ENCODE assay signal across 9 cellular contexts in genomic region chr20:46399401-46399800, GRCh38. TPM values are rescaled to one million over a fixed set of nuclear protein-coding genes. Genes with fewer than 3 reads are reported as not detected.
DNase-seq lines count a peak whose midpoint lies in the region; ATAC-seq, FAIRE-seq and TF ChIP-seq lines count a peak whose summit lies in the region.
"Had no signal": no experiment of that assay in that cellular context is flagged by ENCODE, and none has a peak within 500 bp of the region (broad histone marks: within the 10 kb centered on the region; RNA-seq: fewer than 3 reads in every experiment).

No MANE protein-coding gene starts in this region.

- no peaks in the 10 kb centered on the region for H3K9me3 Mint-ChIP-seq in CD4-positive, CD25-positive, alpha-beta regulatory T cell

- peak overlapping the region; percentile 37 to 73 (median 51) for H3K4me3 Mint-ChIP-seq in CD4-positive, CD25-positive, alpha-beta regulatory T cell

- peaks cover 25% of the 10 kb centered on the region for H3K36me3 ChIP-seq in CD4-positive, CD25-positive, alpha-beta regulatory T cell (ENCODE audit: control insufficient read depth, insufficient read depth, low read length)
- H3K36me3 ChIP-seq in pancreas: no peaks in the 10 kb centered on the region

- FAIRE-seq in pancreas (lab: Jason Lieb, UNC): no peak

- peaks cover 34 to 72% (median 52%) of the 10 kb centered on the region in 4 donors for H3K4me1 Mint-ChIP-seq in CD4-positive, CD25-positive, alpha-beta regulatory T cell

- TF ChIP-seq CTCF in coronary artery (IDR thresholded peaks at IDR 0.05) (no peak), pancreas (IDR thresholded peaks at IDR 0.05) (no peak)

- peak in 2 of 3 donors; percentile 12 to 41 for DNase-seq in CD4-positive, CD25-positive, alpha-beta regulatory T cell
- peak; percentile 33 for DNase-seq in NCI-H2029 (lab: John Stamatoyannopoulos, UW)
- no peak for DNase-seq in coronary artery (ENCODE audit: low spot score)
- DNase-seq in pancreas: no peak
- no peak for DNase-seq in MV-4-11 (lab: John Stamatoyannopoulos, UW)
- DNase-seq in NCI-H146 treated with DMSO at 0.1 percent for 48 hours (lab: John Stamatoyannopoulos, UW; ENCODE audit: unreplicated experiment): no peak
- no peak for DNase-seq in LoVo (ENCODE audit: low spot score)
- DNase-seq: NCI-H1436 had no signal

- intact Hi-C loops in pancreas (cut with DNase I): no loop called here

- peak overlapping the region; percentile 87 to 98 (median 88) for H3K27ac Mint-ChIP-seq in CD4-positive, CD25-positive, alpha-beta regulatory T cell

- peak; percentile 39 for ATAC-seq in CD4-positive, CD25-positive, alpha-beta regulatory T cell (ENCODE audit: low read depth in 2 of 2)
- ATAC-seq in pancreas (peak; percentile 44 to 59 (median 58)), HG02588 (IDR thresholded peaks at IDR 0.05; ENCODE audit: unreplicated experiment) (no peak)

- H3K27me3 ChIP-seq in CD4-positive, CD25-positive, alpha-beta regulatory T cell (ENCODE audit: control insufficient read depth, insufficient read depth, low read length): no peaks in the 10 kb centered on the region
- no peaks in the 10 kb centered on the region for H3K27me3 ChIP-seq in pancreas

- peak overlapping the region; percentile 64 for H3K4me3 ChIP-seq in CD4-positive, CD25-positive, alpha-beta regulatory T cell (ENCODE audit: low read depth, low read length)
- no peak overlapping the region for H3K4me3 ChIP-seq in coronary artery
- H3K4me3 ChIP-seq in pancreas: no peak overlapping the region

- H3K9me3 ChIP-seq in CD4-positive, CD25-positive, alpha-beta regulatory T cell (ENCODE audit: control insufficient read depth in 2 of 2, low read length in 2 of 2): no peaks in the 10 kb centered on the region
- no peaks in the 10 kb centered on the region for H3K9me3 ChIP-seq in pancreas

- H3K4me1 ChIP-seq in CD4-positive, CD25-positive, alpha-beta regulatory T cell (ENCODE audit: control insufficient read depth, insufficient read depth, low read length, poor library complexity, severe bottlenecking): peaks cover 56% of the 10 kb centered on the region
- peaks cover 57 to 79% (median 58%) of the 10 kb centered on the region in 3 donors for H3K4me1 ChIP-seq in pancreas

- peak overlapping the region; percentile 84 for H3K27ac ChIP-seq in CD4-positive, CD25-positive, alpha-beta regulatory T cell (ENCODE audit: insufficient read depth, low read length, poor library complexity, severe bottlenecking)
- H3K27ac ChIP-seq in coronary artery (peak overlapping the region; percentile 72 to 74), pancreas (peak overlapping the region; percentile 6 to 78 (median 49))

- WGBS in pancreas, 2 donors: 13 to 21% methylated on average over 3 of the region's 3 CpGs

- H3K27me3 Mint-ChIP-seq in CD4-positive, CD25-positive, alpha-beta regulatory T cell: no peaks in the 10 kb centered on the region

- H3K36me3 Mint-ChIP-seq in CD4-positive, CD25-positive, alpha-beta regulatory T cell: peaks cover 9% of the 10 kb centered on the region

RNA-seq across cellular contexts. Expression of gene ELMO2, which starts 7.0 kb away (rescaled TPM):
- 84.9 TPM for total RNA-seq in CD4-positive, CD25-positive, alpha-beta regulatory T cell
- 10 to 100 TPM; 37.7 to 56.1 (median 43.5) TPM for polyA plus RNA-seq in CD4-positive, CD25-positive, alpha-beta regulatory T cell
- total RNA-seq in pancreas: 10 to 100 TPM; 16.7 to 32.6 (median 27.7) TPM
- polyA plus RNA-seq in pancreas: 10 to 100 TPM; 18.1 to 31.0 TPM

Comparison
In these comparisons a context has a peak if more than half of its experiments do, and no peak if none do; other contexts are left out.
1. DNase-seq: peak in CD4-positive, CD25-positive, alpha-beta regulatory T cell (2 of 3) and NCI-H2029 (single experiment); none in coronary artery (single experiment), pancreas (0 of 6), MV-4-11 (single experiment), NCI-H146 treated with DMSO at 0.1 percent for 48 hours (single experiment) and LoVo (single experiment).
2. Peak in every context shown above with its lines, with median percentiles within 50 percentile points of each other: H3K27ac ChIP-seq.